In the genomic region with DNA sequence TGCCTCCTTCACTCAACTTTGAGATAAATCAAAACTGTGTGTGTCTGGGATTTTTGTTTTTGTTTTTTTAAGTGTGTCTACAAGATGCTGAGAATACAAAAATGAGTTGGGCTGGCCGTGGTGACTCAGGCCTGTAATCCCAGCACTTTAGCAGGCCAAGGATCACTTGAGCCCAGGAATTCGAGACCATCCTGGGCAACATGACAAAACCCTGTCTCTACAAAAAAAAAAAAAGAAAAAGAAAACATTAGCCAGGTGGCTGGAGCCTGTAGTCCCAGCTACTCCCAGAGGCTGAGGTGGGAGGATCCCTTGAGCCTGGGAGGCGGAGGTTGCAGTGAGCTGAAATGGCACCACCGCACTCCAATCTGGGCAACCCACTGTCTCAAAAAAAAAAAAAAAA, we compare ENCODE assay signal across 15 cellular contexts. TPM values are rescaled to one million over a fixed set of nuclear protein-coding genes. Genes with fewer than 3 reads are reported as not detected.
DNase-seq lines count a peak whose midpoint lies in the region; ATAC-seq and TF ChIP-seq lines count a peak whose summit lies in the region.
"Had no signal": no experiment of that assay in that cellular context is flagged by ENCODE, and none has a peak within 500 bp of the region (broad histone marks: within the 10 kb centered on the region; RNA-seq: fewer than 3 reads in every experiment).

No MANE protein-coding gene starts in this region.

- H4K5ac ChIP-seq in IMR-90 (ENCODE audit: low read depth, low read length): no peak overlapping the region

- H2AFZ ChIP-seq in IMR-90 (replicated peaks; ENCODE audit: low read length, poor library complexity): no peak overlapping the region

- no peak overlapping the region for H2BK15ac ChIP-seq in IMR-90 (ENCODE audit: low read depth, low read length)

- H2AK5ac ChIP-seq in IMR-90 (ENCODE audit: low read depth, low read length): no peak overlapping the region

- no peak overlapping the region for H2AK9ac ChIP-seq in IMR-90 (replicated peaks; ENCODE audit: low read depth, low read length, poor library complexity)

- TF ChIP-seq RAD21 in IMR-90 (IDR thresholded peaks at IDR 0.05; ENCODE audit: low read length): no peak

- in situ Hi-C loops in IMR-90 (cut with MboI; ENCODE audit: low sequenced_read_pairs): no loop called here

- POLR2A ChIA-PET in IMR-90 (lab: Charles Lee; ENCODE audit: unreplicated experiment): no interaction called here

- H3K9me1 ChIP-seq in IMR-90 (ENCODE audit: insufficient read depth, low read length): 0 out of 2 replicates have a peak, but pooled peaks cover 3% of the 10 kb centered on the region

- intact Hi-C loops in IMR-90 (cut with micrococcal nuclease) (loop anchor here (5.0 kb wide), 1 partner anchor 358 kb away; no protein-coding TSS in a partner anchor), left lung (cut with DNase I) (no loop called here)

- H3K4me2 ChIP-seq in IMR-90 (ENCODE audit: low read depth, low read length): no peak overlapping the region

- no peak overlapping the region for H2BK120ac ChIP-seq in IMR-90 (ENCODE audit: low read depth, low read length)

- no peaks in the 10 kb centered on the region for H4K20me1 ChIP-seq in IMR-90 (ENCODE audit: insufficient read depth, low read length)

- no CpG with 5 or more reads among the region's 4 CpGs for WGBS in IMR-90 (ENCODE audit: extremely low coverage in 2 of 2, insufficient read length in 1 of 2), 2 experiments

- ATAC-seq in IMR-90 (ENCODE audit: low read depth) (peak; percentile 55), left lung (no peak), foreskin keratinocyte (no peak)
- ATAC-seq: CD8-positive, alpha-beta T cell; stimulated activated naive B cell treated with anti-CD40 and anti-IgM and Interleukin-4, amounts not matched to agents 10 μg/mL and 1 μg/mL and 100 μg/mL, for 72 hours had no signal

- no peak overlapping the region for H3K23ac ChIP-seq in IMR-90 (ENCODE audit: low read depth, low read length)

- H4K8ac ChIP-seq in IMR-90 (ENCODE audit: low read depth in 2 of 2, low read length in 2 of 2): no peak overlapping the region

- H2BK20ac ChIP-seq in IMR-90 (ENCODE audit: low read depth, low read length): no peak overlapping the region

- CTCF ChIA-PET in IMR-90 (lab: Yijun Ruan, JAX): interaction anchor here (0.6 kb wide), 1 partner anchor 37 kb away, joined by 3 read pairs; no protein-coding TSS in a partner anchor

- H3K27ac ChIP-seq in IMR-90 (ENCODE audit: insufficient read depth, low read length) (no peak overlapping the region), left lung (no peak overlapping the region), foreskin keratinocyte (no peak overlapping the region)

- H3K9me3 ChIP-seq in IMR-90 (ENCODE audit: control insufficient read depth, insufficient read depth, low read length) (0 out of 2 replicates have a peak, but pooled peaks cover 2% of the 10 kb centered on the region), left lung (no peaks in the 10 kb centered on the region)

- H3K18ac ChIP-seq in IMR-90 (ENCODE audit: low read depth, low read length): no peak overlapping the region

- dilution Hi-C loops in IMR-90 (cut with HindIII; ENCODE audit: low sequenced_read_pairs, unreplicated experiment): no loop called here

- no peaks in the 10 kb centered on the region for H3K36me3 ChIP-seq in IMR-90 (ENCODE audit: control insufficient read depth, insufficient read depth, low read length)
- peaks cover 0 to 9% of the 10 kb centered on the region in 2 donors for H3K36me3 ChIP-seq in left lung

- H3K4me3 ChIP-seq in IMR-90 (ENCODE audit: insufficient read depth, low read depth, low read length): no peak overlapping the region
- H3K4me3 ChIP-seq in left lung: no peak overlapping the region

- TF ChIP-seq CTCF in AG09319 (IDR thresholded peaks at IDR 0.05; ENCODE audit: low read depth, low read length) (no peak), IMR-90 (conservative IDR thresholded peaks at IDR 0.05; ENCODE audit: low read depth, low read length) (no peak), left lung (IDR thresholded peaks at IDR 0.05) (no peak), foreskin keratinocyte (conservative IDR thresholded peaks at IDR 0.05) (no peak)

- DNase-seq in AG09319 (ENCODE audit: extremely low read depth, low read depth) (peak; percentile 90), IMR-90 (peak; percentile 86), amniotic stem cell (lab: John Stamatoyannopoulos, UW) (peak; percentile 59), kidney tubule cell (ENCODE audit: low spot score) (peak; percentile 96), NCI-H146 (lab: John Stamatoyannopoulos, UW) (no peak), RPMI8226 (no peak), left lung (no peak), foreskin keratinocyte (no peak)
- DNase-seq: activated B cell treated with CpG ODN at 0.5 μM for 24 hours; activated effector memory CD4-positive, alpha-beta T cell treated with anti-CD3 and anti-CD28 coated beads, Interleukin-2, amount 50 U/mL, for 16 hours; CD8-positive, alpha-beta T cell; dermis blood vessel endothelial cell; NCI-H1694 treated with DMSO at 0.1 percent for 48 hours; Right ventricle myocardium superior; stimulated activated naive B cell treated with anti-CD40 and anti-IgM and Interleukin-4, amounts not matched to agents 10 μg/mL and 1 μg/mL and 100 μg/mL, for 72 hours had no signal

- no peak overlapping the region for H3K56ac ChIP-seq in IMR-90 (ENCODE audit: extremely low read depth, insufficient read depth, low read length)

- no peak overlapping the region for H3K9ac ChIP-seq in IMR-90 (ENCODE audit: low read depth, low read length)

- no TSS peak for BruUV-seq in IMR-90 (replicated peaks; lab: Mats Ljungman, UMichigan)

- H4K91ac ChIP-seq in IMR-90 (ENCODE audit: insufficient read depth, low read depth, low read length): no peak overlapping the region

- no peak for TF ChIP-seq POLR2A in IMR-90 (IDR thresholded peaks at IDR 0.05; ENCODE audit: low read depth, low read length)

- H3K79me1 ChIP-seq in IMR-90 (ENCODE audit: low read depth in 1 of 2, low read length in 2 of 2): peaks cover 0 to 15% of the 10 kb centered on the region in 2 experiments; a peak in 1 of 4 replicates

- peaks cover 9% of the 10 kb centered on the region for H3K4me1 ChIP-seq in IMR-90 (ENCODE audit: control insufficient read depth, insufficient read depth, low read length)
- H3K4me1 ChIP-seq in left lung: peaks cover 0 to 23% of the 10 kb centered on the region in 2 donors
- H3K4me1 ChIP-seq in foreskin keratinocyte: peaks cover 6% of the 10 kb centered on the region

- no peak overlapping the region for H3K14ac ChIP-seq in IMR-90 (replicated peaks; ENCODE audit: low read depth, low read length)

- no peak overlapping the region for H3K4ac ChIP-seq in IMR-90 (ENCODE audit: low read depth, low read length)

- H3K27me3 ChIP-seq in IMR-90 (ENCODE audit: control insufficient read depth, insufficient read depth, low read length) (no peaks in the 10 kb centered on the region), left lung (no peaks in the 10 kb centered on the region), foreskin keratinocyte (no peaks in the 10 kb centered on the region)

- H2BK5ac ChIP-seq in IMR-90 (ENCODE audit: low read depth, low read length, poor library complexity, severe bottlenecking): no peak overlapping the region

TF ChIP-seq in IMR-90, 13 proteins besides CTCF, POLR2A, EP300 and RAD21:
- TF ChIP-seq MAFK (IDR thresholded peaks at IDR 0.05; ENCODE audit: low read depth, low read length) (no peak; the same call in 1 of the 2 replicates), RCOR1 (IDR thresholded peaks at IDR 0.05; ENCODE audit: insufficient replicate concordance, low read length) (no peak), BHLHE40 (IDR thresholded peaks at IDR 0.05; ENCODE audit: low read depth, low read length) (no peak), SMC3 (IDR thresholded peaks at IDR 0.05; ENCODE audit: low read depth, low read length) (no peak), NFE2L2 (IDR thresholded peaks at IDR 0.05; ENCODE audit: low read depth, low read length) (no peak), MXI1 (IDR thresholded peaks at IDR 0.05; ENCODE audit: borderline replicate concordance, low read depth, low read length) (no peak), RFX5 (IDR thresholded peaks at IDR 0.05; ENCODE audit: low read depth, low read length) (no peak), MAZ (IDR thresholded peaks at IDR 0.05; ENCODE audit: borderline replicate concordance, low read depth, low read length) (no peak)
- TF ChIP-seq, protein P1, sequence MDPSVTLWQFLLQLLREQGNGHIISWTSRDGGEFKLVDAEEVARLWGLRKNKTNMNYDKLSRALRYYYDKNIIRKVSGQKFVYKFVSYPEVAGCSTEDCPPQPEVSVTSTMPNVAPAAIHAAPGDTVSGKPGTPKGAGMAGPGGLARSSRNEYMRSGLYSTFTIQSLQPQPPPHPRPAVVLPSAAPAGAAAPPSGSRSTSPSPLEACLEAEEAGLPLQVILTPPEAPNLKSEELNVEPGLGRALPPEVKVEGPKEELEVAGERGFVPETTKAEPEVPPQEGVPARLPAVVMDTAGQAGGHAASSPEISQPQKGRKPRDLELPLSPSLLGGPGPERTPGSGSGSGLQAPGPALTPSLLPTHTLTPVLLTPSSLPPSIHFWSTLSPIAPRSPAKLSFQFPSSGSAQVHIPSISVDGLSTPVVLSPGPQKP (IDR thresholded peaks at IDR 0.05; ENCODE audit: borderline replicate concordance, low read depth, low read length): no peak

RNA-seq across cellular contexts. Expression of a gene that starts 21.0 kb away (rescaled TPM):
- total RNA-seq in IMR-90 (2012; rRNA removed) (422 and 601 TPM in 2 replicates), left lung (100 to 1,000 TPM; 382 to 458 TPM), foreskin keratinocyte (519 and 525 TPM in 2 replicates)
- polyA plus RNA-seq in IMR-90 (2012; rRNA removed) (419 and 458 TPM in 2 replicates), foreskin keratinocyte (334 and 399 TPM in 2 replicates)
- 149 and 205 TPM in 2 replicates for polyA plus RNA-seq in IMR-90 (2012; cell fraction: cytosol; rRNA removed)
- 124 and 330 TPM in 2 replicates for polyA plus RNA-seq in IMR-90 (2012; cell fraction: nucleus; rRNA removed; ENCODE audit: low replicate concordance)

RNA-seq across cellular contexts. Expression of a gene that starts 21.5 kb away (rescaled TPM):
- total RNA-seq in IMR-90 (2012; rRNA removed) (6.8 and 12.8 TPM in 2 replicates), left lung (10 to 100 TPM in 1 of 2 donors, 1 to 10 TPM in 1; 5.9 to 12.1 TPM), foreskin keratinocyte (14.4 and 16.4 TPM in 2 replicates)
- polyA plus RNA-seq in IMR-90 (2012; rRNA removed) (2.7 and 4.4 TPM in 2 replicates), foreskin keratinocyte (4.0 and 5.7 TPM in 2 replicates)
- polyA plus RNA-seq in IMR-90 (2012; cell fraction: cytosol; rRNA removed): 0.38 and 0.65 TPM in 2 replicates
- polyA plus RNA-seq in IMR-90 (2012; cell fraction: nucleus; rRNA removed; ENCODE audit: low replicate concordance): 0.11 and 1.7 TPM in 2 replicates

RNA-seq across cellular contexts. Expression of a gene that starts 37.8 kb away (rescaled TPM):
- 1.6 and 2.2 TPM in 2 replicates for total RNA-seq in IMR-90 (2012; rRNA removed)
- 0.32 and 0.60 TPM in 2 replicates for polyA plus RNA-seq in IMR-90 (2012; rRNA removed)
- 0.03 and 0.05 TPM in 2 replicates for polyA plus RNA-seq in IMR-90 (2012; cell fraction: cytosol; rRNA removed)
- polyA plus RNA-seq in IMR-90 (2012; cell fraction: nucleus; rRNA removed; ENCODE audit: low replicate concordance): 0.11 and 0.76 TPM in 2 replicates
- total RNA-seq in left lung: 1 to 10 TPM; 5.6 to 8.8 TPM
- 2.8 and 3.9 TPM in 2 replicates for total RNA-seq in foreskin keratinocyte
- 0.26 and 0.77 TPM in 2 replicates for polyA plus RNA-seq in foreskin keratinocyte

Comparison
In these comparisons a context has a peak if more than half of its experiments do, and no peak if none do; other contexts are left out.
1. DNase-seq: peak in AG09319 (single experiment), IMR-90 (single experiment), amniotic stem cell (single experiment) and kidney tubule cell (single experiment); none in NCI-H146 (single experiment), RPMI8226 (single experiment), left lung (0 of 2) and foreskin keratinocyte (0 of 2).